Comparison of ENCODE assay signal across 1 cellular context in the genomic region with DNA sequence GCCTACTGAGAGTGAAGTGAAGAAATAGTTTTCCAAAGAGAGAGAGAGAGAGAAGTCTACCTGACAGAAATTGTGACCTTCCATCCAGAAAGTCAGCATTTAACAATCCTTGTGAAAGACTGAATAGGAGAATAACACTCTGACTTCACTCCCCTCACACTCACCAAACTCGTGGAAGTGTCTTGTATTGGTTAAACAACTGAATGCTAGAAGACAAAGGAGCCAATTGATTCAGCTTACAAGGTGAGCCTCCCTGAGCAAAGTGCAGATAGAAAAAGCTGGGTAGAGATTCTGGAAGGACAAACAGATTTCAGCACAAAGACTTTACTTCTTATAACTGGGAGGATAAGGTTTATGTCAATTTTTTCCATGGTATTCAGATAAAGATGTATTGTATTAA.
TF ChIP-seq lines count a peak whose summit lies in the region.

No MANE protein-coding gene starts in this region.

TF ChIP-seq in HepG2, 621 proteins besides CTCF, POLR2A, EP300 and RAD21 (continues in another document):
- TF ChIP-seq ZNF354B (CRISPR knock-in tag; IDR thresholded peaks at IDR 0.05) (no peak), CEBPG (CRISPR knock-in tag; IDR thresholded peaks at IDR 0.05) (peak; percentile 16; the same call in 1 of the 2 replicates), TGIF2 (CRISPR knock-in tag; IDR thresholded peaks at IDR 0.05) (no peak), CAMTA2 (CRISPR knock-in tag; IDR thresholded peaks at IDR 0.05; ENCODE audit: borderline replicate concordance) (no peak), PAF1 (CRISPR knock-in tag; IDR thresholded peaks at IDR 0.05) (no peak), CC2D1A (CRISPR knock-in tag; IDR thresholded peaks at IDR 0.05) (no peak), FOSL1 (CRISPR knock-in tag; IDR thresholded peaks at IDR 0.05; ENCODE audit: borderline replicate concordance) (no peak), USF2 (IDR thresholded peaks at IDR 0.05; ENCODE audit: low read depth, low read length) (no peak), USF2 (CRISPR knock-in tag; IDR thresholded peaks at IDR 0.05; ENCODE audit: borderline replicate concordance) (no peak), CREM (IDR thresholded peaks at IDR 0.05) (no peak), CREM (CRISPR knock-in tag; IDR thresholded peaks at IDR 0.05) (no peak), ZNF598 (CRISPR knock-in tag; IDR thresholded peaks at IDR 0.05; ENCODE audit: borderline replicate concordance) (no peak), ZNF530 (CRISPR knock-in tag; IDR thresholded peaks at IDR 0.05; ENCODE audit: low read depth) (no peak), NCOA1 (CRISPR knock-in tag; IDR thresholded peaks at IDR 0.05) (no peak), FOXP1 (IDR thresholded peaks at IDR 0.05) (no peak), FOXP1 (CRISPR knock-in tag; IDR thresholded peaks at IDR 0.05) (no peak), ZFP62 (CRISPR knock-in tag; IDR thresholded peaks at IDR 0.05) (no peak), TBX2 (CRISPR knock-in tag; IDR thresholded peaks at IDR 0.05; ENCODE audit: borderline replicate concordance) (no peak), MAFK (conservative IDR thresholded peaks at IDR 0.05 in 1 of 2, IDR thresholded peaks at IDR 0.05 in 1 of 2; ENCODE audit: low read length in 2 of 2) (no peak), POGZ (CRISPR knock-in tag; IDR thresholded peaks at IDR 0.05) (no peak), REPIN1 (CRISPR knock-in tag; IDR thresholded peaks at IDR 0.05; ENCODE audit: borderline replicate concordance, low read depth) (no peak), ZNF331 (CRISPR knock-in tag; IDR thresholded peaks at IDR 0.05) (peak; percentile 28; the same call in 1 of the 2 replicates), TRIM22 (IDR thresholded peaks at IDR 0.05) (no peak), ZNF180 (CRISPR knock-in tag; IDR thresholded peaks at IDR 0.05; ENCODE audit: borderline replicate concordance, low read depth) (no peak), ZNF674 (CRISPR knock-in tag; IDR thresholded peaks at IDR 0.05; ENCODE audit: low read depth) (no peak), IKZF4 (CRISPR knock-in tag; IDR thresholded peaks at IDR 0.05; ENCODE audit: borderline replicate concordance, low read depth, not compliant biosample characterization) (no peak), SMARCC2 (IDR thresholded peaks at IDR 0.05) (no peak), SOX13 (IDR thresholded peaks at IDR 0.05) (no peak), SOX13 (CRISPR knock-in tag; conservative IDR thresholded peaks at IDR 0.05 in 1 of 2, IDR thresholded peaks at IDR 0.05 in 1 of 2) (peak in 1 of 2 experiments; percentile 65; a peak in 2 of 4 replicates), ZNF607 (CRISPR knock-in tag; IDR thresholded peaks at IDR 0.05; ENCODE audit: borderline replicate concordance) (no peak), ZFP36 (IDR thresholded peaks at IDR 0.05; ENCODE audit: borderline replicate concordance, low read depth, low read length, partially characterized antibody) (no peak), ARID2 (CRISPR knock-in tag; IDR thresholded peaks at IDR 0.05; ENCODE audit: borderline replicate concordance) (no peak), MYC (CRISPR knock-in tag; IDR thresholded peaks at IDR 0.05; ENCODE audit: borderline replicate concordance) (no peak), JUN (CRISPR knock-in tag; IDR thresholded peaks at IDR 0.05) (no peak), TBL1XR1 (IDR thresholded peaks at IDR 0.05; ENCODE audit: borderline replicate concordance, low read length, partially characterized antibody) (no peak), ZNF770 (CRISPR knock-in tag; IDR thresholded peaks at IDR 0.05) (no peak), CREB3 (CRISPR knock-in tag; IDR thresholded peaks at IDR 0.05) (no peak), POLR2G (IDR thresholded peaks at IDR 0.05; ENCODE audit: low read depth, low read length) (no peak), HNF4A (CRISPR knock-in tag; IDR thresholded peaks at IDR 0.05) (peak; percentile 55), PTBP1 (IDR thresholded peaks at IDR 0.05; ENCODE audit: low read depth, low read length, poor library complexity, severe bottlenecking) (no peak)
- TF ChIP-seq, protein P1, sequence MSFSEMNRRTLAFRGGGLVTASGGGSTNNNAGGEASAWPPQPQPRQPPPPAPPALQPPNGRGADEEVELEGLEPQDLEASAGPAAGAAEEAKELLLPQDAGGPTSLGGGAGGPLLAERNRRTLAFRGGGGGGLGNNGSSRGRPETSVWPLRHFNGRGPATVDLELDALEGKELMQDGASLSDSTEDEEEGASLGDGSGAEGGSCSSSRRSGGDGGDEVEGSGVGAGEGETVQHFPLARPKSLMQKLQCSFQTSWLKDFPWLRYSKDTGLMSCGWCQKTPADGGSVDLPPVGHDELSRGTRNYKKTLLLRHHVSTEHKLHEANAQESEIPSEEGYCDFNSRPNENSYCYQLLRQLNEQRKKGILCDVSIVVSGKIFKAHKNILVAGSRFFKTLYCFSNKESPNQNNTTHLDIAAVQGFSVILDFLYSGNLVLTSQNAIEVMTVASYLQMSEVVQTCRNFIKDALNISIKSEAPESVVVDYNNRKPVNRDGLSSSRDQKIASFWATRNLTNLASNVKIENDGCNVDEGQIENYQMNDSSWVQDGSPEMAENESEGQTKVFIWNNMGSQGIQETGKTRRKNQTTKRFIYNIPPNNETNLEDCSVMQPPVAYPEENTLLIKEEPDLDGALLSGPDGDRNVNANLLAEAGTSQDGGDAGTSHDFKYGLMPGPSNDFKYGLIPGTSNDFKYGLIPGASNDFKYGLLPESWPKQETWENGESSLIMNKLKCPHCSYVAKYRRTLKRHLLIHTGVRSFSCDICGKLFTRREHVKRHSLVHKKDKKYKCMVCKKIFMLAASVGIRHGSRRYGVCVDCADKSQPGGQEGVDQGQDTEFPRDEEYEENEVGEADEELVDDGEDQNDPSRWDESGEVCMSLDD (CRISPR knock-in tag; IDR thresholded peaks at IDR 0.05; ENCODE audit: borderline replicate concordance) = no peak
- TF ChIP-seq, protein P2, sequence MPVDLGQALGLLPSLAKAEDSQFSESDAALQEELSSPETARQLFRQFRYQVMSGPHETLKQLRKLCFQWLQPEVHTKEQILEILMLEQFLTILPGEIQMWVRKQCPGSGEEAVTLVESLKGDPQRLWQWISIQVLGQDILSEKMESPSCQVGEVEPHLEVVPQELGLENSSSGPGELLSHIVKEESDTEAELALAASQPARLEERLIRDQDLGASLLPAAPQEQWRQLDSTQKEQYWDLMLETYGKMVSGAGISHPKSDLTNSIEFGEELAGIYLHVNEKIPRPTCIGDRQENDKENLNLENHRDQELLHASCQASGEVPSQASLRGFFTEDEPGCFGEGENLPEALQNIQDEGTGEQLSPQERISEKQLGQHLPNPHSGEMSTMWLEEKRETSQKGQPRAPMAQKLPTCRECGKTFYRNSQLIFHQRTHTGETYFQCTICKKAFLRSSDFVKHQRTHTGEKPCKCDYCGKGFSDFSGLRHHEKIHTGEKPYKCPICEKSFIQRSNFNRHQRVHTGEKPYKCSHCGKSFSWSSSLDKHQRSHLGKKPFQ (CRISPR knock-in tag; IDR thresholded peaks at IDR 0.05; ENCODE audit: insufficient replicate concordance) = no peak
- TF ChIP-seq, protein P3, sequence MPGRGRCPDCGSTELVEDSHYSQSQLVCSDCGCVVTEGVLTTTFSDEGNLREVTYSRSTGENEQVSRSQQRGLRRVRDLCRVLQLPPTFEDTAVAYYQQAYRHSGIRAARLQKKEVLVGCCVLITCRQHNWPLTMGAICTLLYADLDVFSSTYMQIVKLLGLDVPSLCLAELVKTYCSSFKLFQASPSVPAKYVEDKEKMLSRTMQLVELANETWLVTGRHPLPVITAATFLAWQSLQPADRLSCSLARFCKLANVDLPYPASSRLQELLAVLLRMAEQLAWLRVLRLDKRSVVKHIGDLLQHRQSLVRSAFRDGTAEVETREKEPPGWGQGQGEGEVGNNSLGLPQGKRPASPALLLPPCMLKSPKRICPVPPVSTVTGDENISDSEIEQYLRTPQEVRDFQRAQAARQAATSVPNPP (CRISPR knock-in tag; IDR thresholded peaks at IDR 0.05) = no peak
- TF ChIP-seq, protein P4, sequence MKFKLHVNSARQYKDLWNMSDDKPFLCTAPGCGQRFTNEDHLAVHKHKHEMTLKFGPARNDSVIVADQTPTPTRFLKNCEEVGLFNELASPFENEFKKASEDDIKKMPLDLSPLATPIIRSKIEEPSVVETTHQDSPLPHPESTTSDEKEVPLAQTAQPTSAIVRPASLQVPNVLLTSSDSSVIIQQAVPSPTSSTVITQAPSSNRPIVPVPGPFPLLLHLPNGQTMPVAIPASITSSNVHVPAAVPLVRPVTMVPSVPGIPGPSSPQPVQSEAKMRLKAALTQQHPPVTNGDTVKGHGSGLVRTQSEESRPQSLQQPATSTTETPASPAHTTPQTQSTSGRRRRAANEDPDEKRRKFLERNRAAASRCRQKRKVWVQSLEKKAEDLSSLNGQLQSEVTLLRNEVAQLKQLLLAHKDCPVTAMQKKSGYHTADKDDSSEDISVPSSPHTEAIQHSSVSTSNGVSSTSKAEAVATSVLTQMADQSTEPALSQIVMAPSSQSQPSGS (CRISPR knock-in tag; IDR thresholded peaks at IDR 0.05) = no peak
- TF ChIP-seq, protein P5, sequence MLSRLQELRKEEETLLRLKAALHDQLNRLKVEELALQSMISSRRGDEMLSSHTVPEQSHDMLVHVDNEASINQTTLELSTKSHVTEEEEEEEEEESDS (CRISPR knock-in tag; IDR thresholded peaks at IDR 0.05; ENCODE audit: borderline replicate concordance) = no peak
- TF ChIP-seq, protein P6, sequence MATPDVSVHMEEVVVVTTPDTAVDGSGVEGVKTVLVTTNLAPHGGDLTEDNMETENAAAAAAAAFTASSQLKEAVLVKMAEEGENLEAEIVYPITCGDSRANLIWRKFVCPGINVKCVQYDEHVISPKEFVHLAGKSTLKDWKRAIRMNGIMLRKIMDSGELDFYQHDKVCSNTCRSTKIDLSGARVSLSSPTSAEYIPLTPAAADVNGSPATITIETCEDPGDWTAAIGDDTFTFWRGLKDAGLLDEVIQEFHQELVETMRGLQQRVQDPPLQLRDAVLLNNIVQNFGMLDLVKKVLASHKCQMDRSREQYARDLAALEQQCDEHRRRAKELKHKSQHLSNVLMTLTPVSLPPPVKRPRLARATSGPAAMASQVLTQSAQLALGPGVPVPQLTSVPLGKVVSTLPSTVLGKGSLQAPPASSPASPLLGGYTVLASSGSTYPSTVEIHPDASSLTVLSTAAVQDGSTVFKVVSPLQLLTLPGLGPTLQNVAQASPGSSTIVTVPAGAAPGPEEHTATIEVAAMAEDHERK (CRISPR knock-in tag; IDR thresholded peaks at IDR 0.05; ENCODE audit: low read depth) = no peak
- TF ChIP-seq, protein P7, sequence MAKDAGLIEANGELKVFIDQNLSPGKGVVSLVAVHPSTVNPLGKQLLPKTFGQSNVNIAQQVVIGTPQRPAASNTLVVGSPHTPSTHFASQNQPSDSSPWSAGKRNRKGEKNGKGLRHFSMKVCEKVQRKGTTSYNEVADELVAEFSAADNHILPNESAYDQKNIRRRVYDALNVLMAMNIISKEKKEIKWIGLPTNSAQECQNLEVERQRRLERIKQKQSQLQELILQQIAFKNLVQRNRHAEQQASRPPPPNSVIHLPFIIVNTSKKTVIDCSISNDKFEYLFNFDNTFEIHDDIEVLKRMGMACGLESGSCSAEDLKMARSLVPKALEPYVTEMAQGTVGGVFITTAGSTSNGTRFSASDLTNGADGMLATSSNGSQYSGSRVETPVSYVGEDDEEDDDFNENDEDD (CRISPR knock-in tag; IDR thresholded peaks at IDR 0.05; ENCODE audit: borderline replicate concordance) = no peak
- TF ChIP-seq, protein P8, sequence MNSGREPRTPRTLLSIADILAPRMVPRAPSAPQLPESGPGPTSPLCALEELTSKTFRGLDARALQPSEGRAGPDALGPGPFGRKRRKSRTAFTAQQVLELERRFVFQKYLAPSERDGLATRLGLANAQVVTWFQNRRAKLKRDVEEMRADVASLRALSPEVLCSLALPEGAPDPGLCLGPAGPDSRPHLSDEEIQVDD (CRISPR knock-in tag; IDR thresholded peaks at IDR 0.05; ENCODE audit: borderline replicate concordance) = no peak
